In the genomic region with DNA sequence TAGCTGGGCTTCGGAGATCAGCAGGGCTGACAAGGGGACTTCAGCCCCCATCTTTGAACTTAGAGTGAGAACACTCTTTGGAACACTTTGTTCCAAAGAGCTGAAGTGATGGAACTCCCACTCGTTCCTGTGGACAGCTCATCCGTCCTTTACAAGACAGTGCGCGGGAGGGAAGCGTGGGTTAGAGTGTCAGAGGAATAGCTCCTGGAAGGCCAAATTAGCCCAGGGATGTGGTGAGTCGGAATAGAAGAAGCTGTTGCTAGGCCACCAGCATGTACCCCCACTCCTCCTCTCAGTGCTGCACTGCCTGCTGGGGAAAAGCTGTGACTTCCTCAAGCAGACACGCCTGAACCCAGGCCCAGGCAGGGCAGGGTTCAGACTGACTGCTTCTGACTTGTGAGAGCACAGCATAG, we compare ENCODE assay signal across 9 cellular contexts. TPM values are rescaled to one million over a fixed set of nuclear protein-coding genes. Genes with fewer than 3 reads are reported as not detected.
DNase-seq lines count a peak whose midpoint lies in the region; ATAC-seq and TF ChIP-seq lines count a peak whose summit lies in the region.
"Had no signal": no experiment of that assay in that cellular context is flagged by ENCODE, and none has a peak within 500 bp of the region (broad histone marks: within the 10 kb centered on the region; RNA-seq: fewer than 3 reads in every experiment).

No MANE protein-coding gene starts in this region.

- no peaks in the 10 kb centered on the region for H3F3A ChIP-seq in Loucy (ENCODE audit: low read depth)

- peak overlapping the region; percentile 99 for H3K9ac ChIP-seq in Loucy (ENCODE audit: low read depth, low read length, poor library complexity, severe bottlenecking)

- peaks cover 58% of the 10 kb centered on the region for H3K4me1 ChIP-seq in Loucy (ENCODE audit: insufficient read depth, low read length, poor library complexity, severe bottlenecking)

- CTCF ChIA-PET in AG04449 (lab: Yijun Ruan, JAX): interaction anchor here (0.8 to 2.5 kb wide), 8 partner anchors 14 to 141 kb away, joined by 3 to 21 read pairs (median 4); a partner anchor contains a TSS

- H2AFZ ChIP-seq in Loucy (ENCODE audit: low read length): no peak overlapping the region

- H3K79me2 ChIP-seq in Loucy (ENCODE audit: insufficient read depth, low read length): peaks cover 31% of the 10 kb centered on the region

- no peaks in the 10 kb centered on the region for H3K36me3 ChIP-seq in Loucy (ENCODE audit: insufficient read depth, low read length)

- ATAC-seq in HG03460 (IDR thresholded peaks at IDR 0.05; ENCODE audit: unreplicated experiment): no peak
- ATAC-seq in stimulated activated naive CD8-positive, alpha-beta T cell treated with anti-CD3 and anti-CD28 coated beads, Interleukin-15, Interleukin-2, amounts not matched to agents 100 U/mL and 50 U/mL, for 24 hours: no peak

- no peaks in the 10 kb centered on the region for H3K27me3 ChIP-seq in Loucy (ENCODE audit: insufficient read depth, low read length, poor library complexity, severe bottlenecking)

- peak overlapping the region; percentile 97 for H3K27ac ChIP-seq in caudate nucleus (ENCODE audit: low read depth, low read length)

- no peak for DNase-seq in AG04449 (ENCODE audit: low read depth, low spot score)
- DNase-seq in caudate nucleus (lab: John Stamatoyannopoulos, UW): peak in 39 of 61 donors; percentile 20 to 94 (median 59)
- DNase-seq in mesenteric fat pad (ENCODE audit: low spot score): peak; percentile 86
- no peak for DNase-seq in NCI-H510A treated with DMSO at 0.1 percent for 48 hours (lab: John Stamatoyannopoulos, UW)
- no peak for DNase-seq in stimulated activated CD4-positive, alpha-beta T cell treated with anti-CD3 and anti-CD28 coated beads, Interleukin-4, amount 100 ng/mL, for 1 hour
- no peak for DNase-seq in stimulated activated naive CD8-positive, alpha-beta T cell treated with anti-CD3 and anti-CD28 coated beads, Interleukin-15, Interleukin-2, amounts not matched to agents 100 U/mL and 50 U/mL, for 24 hours
- DNase-seq: NCI-H1694 had no signal

- peak overlapping the region; percentile 6; the same call in 1 of the 2 replicates for H3K4me3 ChIP-seq in AG04449 (ENCODE audit: low read depth, low read length)
- H3K4me3 ChIP-seq in Loucy (ENCODE audit: low read length, poor library complexity, severe bottlenecking): peak overlapping the region; percentile 97

- no peaks in the 10 kb centered on the region for H3K9me3 ChIP-seq in Loucy (ENCODE audit: insufficient read depth, low read depth, low read length)

- POLR2A ChIA-PET in AG04449 (lab: Yijun Ruan, JAX): interaction anchor here (0.6 kb wide), 1 partner anchor 108 kb away, joined by 6 read pairs; no protein-coding TSS in a partner anchor

- H4K20me1 ChIP-seq in Loucy (ENCODE audit: insufficient read depth, low read length, poor library complexity, severe bottlenecking): no peaks in the 10 kb centered on the region

- no peaks in the 10 kb centered on the region for H3K9me2 ChIP-seq in Loucy (replicated peaks; ENCODE audit: low read depth, low read length)

- TF ChIP-seq CTCF in AG04449 (IDR thresholded peaks at IDR 0.05; ENCODE audit: insufficient read depth, low read length, missing control alignments) (no peak), Loucy (conservative IDR thresholded peaks at IDR 0.05; ENCODE audit: low read length) (no peak)

- peak overlapping the region; percentile 98 for H3K4me2 ChIP-seq in Loucy (ENCODE audit: low read depth, low read length, poor library complexity, severe bottlenecking)

RNA-seq across cellular contexts. Expression of a gene that starts 1.7 kb away (rescaled TPM):
- 7.2 TPM for total RNA-seq in mesenteric fat pad

Comparison
In these comparisons a context has a peak if more than half of its experiments do, and no peak if none do; other contexts are left out.
1. DNase-seq: peak in caudate nucleus (39 of 61) and mesenteric fat pad (single experiment); none in AG04449 (single experiment), NCI-H510A treated with DMSO at 0.1 percent for 48 hours (single experiment), stimulated activated CD4-positive, alpha-beta T cell treated with anti-CD3 and anti-CD28 coated beads, Interleukin-4, amount 100 ng/mL, for 1 hour (single experiment) and stimulated activated naive CD8-positive, alpha-beta T cell treated with anti-CD3 and anti-CD28 coated beads, Interleukin-15, Interleukin-2, amounts not matched to agents 100 U/mL and 50 U/mL, for 24 hours (single experiment).